Comparison of ENCODE assay signal across 13 cellular contexts in genomic region chr22:43862882-43863202, GRCh38. TPM values are rescaled to one million over a fixed set of nuclear protein-coding genes. Genes with fewer than 3 reads are reported as not detected.
DNase-seq lines count a peak whose midpoint lies in the region; ATAC-seq and TF ChIP-seq lines count a peak whose summit lies in the region.
"Had no signal": no experiment of that assay in that cellular context is flagged by ENCODE, and none has a peak within 500 bp of the region (broad histone marks: within the 10 kb centered on the region; RNA-seq: fewer than 3 reads in every experiment).

No MANE protein-coding gene starts in this region.

- H4K20me1 ChIP-seq in HCT116 (ENCODE audit: insufficient read depth): no peaks in the 10 kb centered on the region

- no peak overlapping the region for H3K9ac ChIP-seq in HCT116 (ENCODE audit: low read length)
- no peak overlapping the region for H3K9ac ChIP-seq in iPS-15b (ENCODE audit: low read depth, low read length)
- no peak overlapping the region for H3K9ac ChIP-seq in parathyroid adenoma

- peaks cover 0 to 12% of the 10 kb centered on the region in 2 experiments; a peak in 2 of 4 replicates for H3K4me1 ChIP-seq in HCT116 (ENCODE audit: control insufficient read depth in 1 of 2, insufficient read depth in 2 of 2, low read length in 2 of 2)
- H3K4me1 ChIP-seq in iPS-15b (ENCODE audit: control insufficient read depth, insufficient read depth, low read length): peaks cover 14% of the 10 kb centered on the region
- H3K4me1 ChIP-seq in parathyroid adenoma: no peaks in the 10 kb centered on the region
- no peaks in the 10 kb centered on the region for H3K4me1 ChIP-seq in SJCRH30

- H3K36me3 ChIP-seq in HCT116 (ENCODE audit: control insufficient read depth in 1 of 2, insufficient read depth in 2 of 2, low read length in 2 of 2) (no peaks in the 10 kb centered on the region), iPS-15b (ENCODE audit: control insufficient read depth, insufficient read depth, low read length) (peaks cover 3% of the 10 kb centered on the region), parathyroid adenoma (ENCODE audit: control insufficient read depth, insufficient read depth, low read length) (no peaks in the 10 kb centered on the region), SJCRH30 (no peaks in the 10 kb centered on the region)

- H3K9me3 ChIP-seq in HCT116 (ENCODE audit: control insufficient read depth in 1 of 2, insufficient read depth in 1 of 2, low read depth in 1 of 2, low read length in 2 of 2) (no peaks in the 10 kb centered on the region), iPS-15b (ENCODE audit: control insufficient read depth, insufficient read depth, low read length) (no peaks in the 10 kb centered on the region), parathyroid adenoma (ENCODE audit: control insufficient read depth, low read length) (no peaks in the 10 kb centered on the region), SJCRH30 (replicated peaks) (no peaks in the 10 kb centered on the region)

- H3K27me3 ChIP-seq in HCT116 (ENCODE audit: insufficient read depth, low read length) (peaks cover 24% of the 10 kb centered on the region), iPS-15b (ENCODE audit: control insufficient read depth, insufficient read depth, low read length) (no peaks in the 10 kb centered on the region), parathyroid adenoma (ENCODE audit: control insufficient read depth, insufficient read depth, low read length) (no peaks in the 10 kb centered on the region), SJCRH30 (no peaks in the 10 kb centered on the region)

- peak overlapping the region; percentile 57 for H3K4me2 ChIP-seq in HCT116 (ENCODE audit: low read length)
- H3K4me2 ChIP-seq in parathyroid adenoma (ENCODE audit: low read length): no peak overlapping the region

- H3K9me3 Mint-ChIP-seq in activated naive CD8-positive, alpha-beta T cell treated with anti-CD3 and anti-CD28 coated beads for 36 hours: no peaks in the 10 kb centered on the region

- TF ChIP-seq CTCF in HCT116 (IDR thresholded peaks at IDR 0.05 in 2 of 3, conservative IDR thresholded peaks at IDR 0.05 in 1 of 3; ENCODE audit: borderline replicate concordance in 1 of 3, insufficient read depth in 1 of 3, low read depth in 2 of 3, low read length in 2 of 3): no peak
- TF ChIP-seq CTCF in parathyroid adenoma (IDR thresholded peaks at IDR 0.05): no peak

- peak overlapping the region; percentile 18 for H3K4me3 Mint-ChIP-seq in activated naive CD8-positive, alpha-beta T cell treated with anti-CD3 and anti-CD28 coated beads for 36 hours

- no peaks in the 10 kb centered on the region for H3K9me2 ChIP-seq in HCT116 (ENCODE audit: insufficient read depth)

- H2AFZ ChIP-seq in HCT116 (ENCODE audit: low read depth, low read length, poor library complexity, severe bottlenecking): no peak overlapping the region
- peak overlapping the region; percentile 76 for H2AFZ ChIP-seq in parathyroid adenoma

- H3K27ac ChIP-seq in HCT116 (ENCODE audit: low read depth, low read length): no peak overlapping the region
- H3K27ac ChIP-seq in parathyroid adenoma: no peak overlapping the region
- no peak overlapping the region for H3K27ac ChIP-seq in SJCRH30

- H3K79me2 ChIP-seq in HCT116 (ENCODE audit: insufficient read depth, low read length) (peaks cover 39% of the 10 kb centered on the region), parathyroid adenoma (no peaks in the 10 kb centered on the region)

- H3K4me3 ChIP-seq in HCT116 (replicated peaks in 1 of 2; ENCODE audit: low read depth in 1 of 2, low read length in 2 of 2) (peak overlapping the region; percentile 2 to 40), iPS-15b (ENCODE audit: low read depth, low read length) (peak overlapping the region; percentile 59), parathyroid adenoma (ENCODE audit: low read depth, low read length) (no peak overlapping the region), SJCRH30 (no peak overlapping the region)

- POLR2A ChIA-PET in HCT116 (lab: Charles Lee): no interaction called here

- H3K36me3 Mint-ChIP-seq in activated naive CD8-positive, alpha-beta T cell treated with anti-CD3 and anti-CD28 coated beads for 36 hours: no peaks in the 10 kb centered on the region

- TF ChIP-seq POLR2A in HCT116 (IDR thresholded peaks at IDR 0.05; ENCODE audit: borderline replicate concordance, extremely low read depth, insufficient read depth, insufficient read length): no peak

- peaks cover 73% of the 10 kb centered on the region for H3K27me3 Mint-ChIP-seq in activated naive CD8-positive, alpha-beta T cell treated with anti-CD3 and anti-CD28 coated beads for 36 hours

- no TSS peak for BruUV-seq in HCT116 (replicated peaks; lab: Mats Ljungman, UMichigan)

- RAD21 ChIA-PET in HCT116 (lab: Charles Lee; ENCODE audit: low non-redundant PET in 1 of 2, low total read pairs in 2 of 2, uncharacterized antibody in 2 of 2, unreplicated experiment in 2 of 2): no interaction called here

- no peak overlapping the region for H3K27ac Mint-ChIP-seq in activated naive CD8-positive, alpha-beta T cell treated with anti-CD3 and anti-CD28 coated beads for 36 hours

- DNase-seq in HCT116 (ENCODE audit: low read depth, low spot score) (no peak), Right ventricle myocardium inferior (ENCODE audit: missing footprints) (no peak), SJCRH30 (no peak), NCI-H1436 (lab: John Stamatoyannopoulos, UW) (no peak)
- DNase-seq in activated naive CD8-positive, alpha-beta T cell treated with anti-CD3 and anti-CD28 coated beads for 36 hours: no peak
- DNase-seq: activated CD4-positive, alpha-beta T cell treated with anti-CD3 and anti-CD28 coated beads for 4 hours; effector memory CD4-positive, alpha-beta T cell; Karpas-422; right cardiac atrium had no signal

- CTCF ChIA-PET in HCT116 (lab: Charles Lee): interaction anchor here (1.4 kb wide), 1 partner anchor 20 kb away, joined by 4 read pairs; no protein-coding TSS in a partner anchor

- TF ChIP-seq RAD21 in HCT116 (IDR thresholded peaks at IDR 0.05; ENCODE audit: low read depth): no peak

- no peaks in the 10 kb centered on the region for H3K4me1 Mint-ChIP-seq in activated naive CD8-positive, alpha-beta T cell treated with anti-CD3 and anti-CD28 coated beads for 36 hours

- intact Hi-C loops in HCT116 (cut with micrococcal nuclease): no loop called here
- intact Hi-C loops in Right ventricle myocardium inferior (cut with DNase I): no loop called here

- no peak for ATAC-seq in HCT116
- no peak for ATAC-seq in Right ventricle myocardium inferior
- no peak for ATAC-seq in GM19397 (IDR thresholded peaks at IDR 0.05; ENCODE audit: unreplicated experiment)

TF ChIP-seq in HCT116, 20 proteins besides CTCF, POLR2A, EP300 and RAD21 (continues in another document):
- TF ChIP-seq ZFX (IDR thresholded peaks at IDR 0.05): no peak
- no peak for TF ChIP-seq JUND (IDR thresholded peaks at IDR 0.05)
- TF ChIP-seq SIN3A (IDR thresholded peaks at IDR 0.05; ENCODE audit: low read depth): no peak
- no peak for TF ChIP-seq YY1 (IDR thresholded peaks at IDR 0.05; ENCODE audit: extremely low read depth, insufficient replicate concordance, low read depth, low read length)
- TF ChIP-seq CBX3 (IDR thresholded peaks at IDR 0.05; ENCODE audit: low read depth): no peak
- TF ChIP-seq EZH2 (IDR thresholded peaks at IDR 0.05): no peak
- no peak for TF ChIP-seq FOSL1 (IDR thresholded peaks at IDR 0.05; ENCODE audit: low read depth)
- TF ChIP-seq REST (IDR thresholded peaks at IDR 0.05; ENCODE audit: low read depth): no peak
- no peak for TF ChIP-seq EGR1 (IDR thresholded peaks at IDR 0.05; ENCODE audit: low read depth)
- TF ChIP-seq MAX (IDR thresholded peaks at IDR 0.05): no peak
- no peak for TF ChIP-seq EZH2phosphoT487 (IDR thresholded peaks at IDR 0.05; ENCODE audit: borderline replicate concordance)

RNA-seq across cellular contexts. Expression of gene SULT4A1, which starts 0.5 kb away (rescaled TPM):
- total RNA-seq in HCT116 (2021; ENCODE audit: unreplicated experiment): 8.4 TPM
- polyA plus RNA-seq in HCT116 (2012): 5.7 and 6.8 TPM in 2 replicates
- under 1 TPM in 1 of 2 experiments, not detected in 1; 0.29 TPM for total RNA-seq in activated naive CD8-positive, alpha-beta T cell treated with anti-CD3 and anti-CD28 coated beads for 36 hours
- 0.14 TPM for total RNA-seq in Right ventricle myocardium inferior
- total RNA-seq in SJCRH30 (2014; rRNA removed; shearing (Covaris generic)): not detected in 2 replicates
- total RNA-seq: lung microvascular endothelial cell had no signal

RNA-seq across cellular contexts. Expression of gene PNPLA5, which starts 29.0 kb away (rescaled TPM):
- 2.9 TPM for total RNA-seq in HCT116 (2021; ENCODE audit: unreplicated experiment)
- polyA plus RNA-seq in HCT116 (2012): 0.81 and 0.92 TPM in 2 replicates
- total RNA-seq in activated naive CD8-positive, alpha-beta T cell treated with anti-CD3 and anti-CD28 coated beads for 36 hours: not detected
- not detected for total RNA-seq in Right ventricle myocardium inferior
- not detected in 2 replicates for total RNA-seq in SJCRH30 (2014; rRNA removed; shearing (Covaris generic))
- total RNA-seq: lung microvascular endothelial cell, right cardiac atrium had no signal
- polyA plus RNA-seq: right cardiac atrium had no signal

RNA-seq across cellular contexts. Expression of gene EFCAB6, which starts 50.7 kb away (rescaled TPM):
- total RNA-seq in HCT116 (2021; ENCODE audit: unreplicated experiment): 0.52 TPM
- polyA plus RNA-seq in HCT116 (2012): 0.11 and 0.20 TPM in 2 replicates
- total RNA-seq in activated naive CD8-positive, alpha-beta T cell treated with anti-CD3 and anti-CD28 coated beads for 36 hours: under 1 TPM; 0.36 to 0.37 TPM
- 1.2 TPM for total RNA-seq in Right ventricle myocardium inferior
- total RNA-seq in SJCRH30 (2014; rRNA removed; shearing (Covaris generic)): not detected in 2 replicates

Comparison
In these comparisons a context has a peak if more than half of its experiments do, and no peak if none do; other contexts are left out.
1. H3K4me3 ChIP-seq: peak in HCT116 (2 of 2) and iPS-15b (single experiment); none in parathyroid adenoma (single experiment) and SJCRH30 (single experiment).